In genomic region chr2:102356741-102357140, GRCh38 we compare ENCODE assay signal across 10 cellular contexts. TPM values are rescaled to one million over a fixed set of nuclear protein-coding genes. Genes with fewer than 3 reads are reported as not detected.
DNase-seq lines count a peak whose midpoint lies in the region; ATAC-seq and TF ChIP-seq lines count a peak whose summit lies in the region.
"Had no signal": no experiment of that assay in that cellular context is flagged by ENCODE, and none has a peak within 500 bp of the region (broad histone marks: within the 10 kb centered on the region; RNA-seq: fewer than 3 reads in every experiment).

No MANE protein-coding gene starts in this region.

- peaks cover 10% of the 10 kb centered on the region for H3K4me1 ChIP-seq in CD8-positive, alpha-beta memory T cell (ENCODE audit: insufficient read depth, low read length)
- H3K4me1 ChIP-seq in Peyer's patch (peaks cover 0 to 5% (median 0%) of the 10 kb centered on the region in 4 donors), neural progenitor cell (no peaks in the 10 kb centered on the region)

- H3F3A ChIP-seq in neural progenitor cell (ENCODE audit: low read depth) = peaks cover 16% of the 10 kb centered on the region

- peak overlapping the region; percentile 58 for H3K27ac ChIP-seq in CD8-positive, alpha-beta memory T cell (ENCODE audit: low read depth, low read length)
- H3K27ac ChIP-seq in Peyer's patch (peak overlapping the region; percentile 39 to 82 (median 74)), neural progenitor cell (no peak overlapping the region)

- H3K36me3 ChIP-seq in CD8-positive, alpha-beta memory T cell (ENCODE audit: insufficient read depth, low read length) = no peaks in the 10 kb centered on the region
- no peaks in the 10 kb centered on the region for H3K36me3 ChIP-seq in Peyer's patch
- no peaks in the 10 kb centered on the region for H3K36me3 ChIP-seq in neural progenitor cell

- in situ Hi-C loops in ACHN (cut with HindIII; ENCODE audit: low pct_ligation_motif_present, low pct_unique_long_range_greater_than_20kb, low sequenced_read_pairs) = loop anchor here (25.0 kb wide), 1 partner anchor 94 kb away; no protein-coding TSS in a partner anchor

- no peak overlapping the region for H3K9ac ChIP-seq in neural progenitor cell

- no peak for TF ChIP-seq POLR2A in Peyer's patch (IDR thresholded peaks at IDR 0.05)

- H3K79me2 ChIP-seq in neural progenitor cell (ENCODE audit: low read depth) = no peaks in the 10 kb centered on the region

- H3K27me3 ChIP-seq in CD8-positive, alpha-beta memory T cell (ENCODE audit: insufficient read depth, low read length, poor library complexity, severe bottlenecking) = no peaks in the 10 kb centered on the region
- H3K27me3 ChIP-seq in Peyer's patch (no peaks in the 10 kb centered on the region), neural progenitor cell (peaks cover 57% of the 10 kb centered on the region)

- H2AFZ ChIP-seq in neural progenitor cell (replicated peaks) = no peak overlapping the region

- peaks cover 0 to 2% of the 10 kb centered on the region in 2 donors for H3K27me3 Mint-ChIP-seq in CD8-positive, alpha-beta memory T cell
- no peaks in the 10 kb centered on the region for H3K27me3 Mint-ChIP-seq in effector memory CD8-positive, alpha-beta T cell
- peaks cover 9% of the 10 kb centered on the region for H3K27me3 Mint-ChIP-seq in neural progenitor cell (ENCODE audit: insufficient read depth, low read depth)

- H3K4me1 Mint-ChIP-seq in CD8-positive, alpha-beta memory T cell = peaks cover 44 to 62% (median 56%) of the 10 kb centered on the region in 3 donors
- H3K4me1 Mint-ChIP-seq in effector memory CD8-positive, alpha-beta T cell (ENCODE audit: low read depth in 2 of 2) = peaks cover 34 to 44% of the 10 kb centered on the region in 2 donors
- H3K4me1 Mint-ChIP-seq in neural progenitor cell = peaks cover 2% of the 10 kb centered on the region

- H4K20me1 ChIP-seq in neural progenitor cell (ENCODE audit: low read depth) = no peaks in the 10 kb centered on the region

- no peak overlapping the region for H3K4me2 ChIP-seq in neural progenitor cell

- no peak overlapping the region for H3K4me3 ChIP-seq in CD8-positive, alpha-beta memory T cell (ENCODE audit: low read length)
- H3K4me3 ChIP-seq in Peyer's patch (peak overlapping the region in 3 of 4 donors; percentile 69 to 84 (median 83)), neural progenitor cell (no peak overlapping the region)

- POLR2A ChIA-PET in CD8-positive, alpha-beta memory T cell (lab: Charles Lee) = interaction anchor here (0.6 to 0.8 kb wide), 2 partner anchors 8 to 62 kb away, joined by 3 read pairs; no protein-coding TSS in a partner anchor

- peak overlapping the region; percentile 89 to 99 (median 97) for H3K27ac Mint-ChIP-seq in CD8-positive, alpha-beta memory T cell
- peak overlapping the region; percentile 97 to 99 for H3K27ac Mint-ChIP-seq in effector memory CD8-positive, alpha-beta T cell
- H3K27ac Mint-ChIP-seq in neural progenitor cell = no peak overlapping the region

- peaks cover 0 to 8% (median 1%) of the 10 kb centered on the region in 3 donors for H3K36me3 Mint-ChIP-seq in CD8-positive, alpha-beta memory T cell
- H3K36me3 Mint-ChIP-seq in effector memory CD8-positive, alpha-beta T cell (ENCODE audit: insufficient read depth) = peaks cover 17% of the 10 kb centered on the region
- H3K36me3 Mint-ChIP-seq in neural progenitor cell = no peaks in the 10 kb centered on the region

- H3K4me3 Mint-ChIP-seq in CD8-positive, alpha-beta memory T cell = peak overlapping the region; percentile 92 to 100 (median 98)
- peak overlapping the region; percentile 98 for H3K4me3 Mint-ChIP-seq in effector memory CD8-positive, alpha-beta T cell
- H3K4me3 Mint-ChIP-seq in neural progenitor cell = peak overlapping the region; percentile 86

- no peaks in the 10 kb centered on the region for H3K9me3 ChIP-seq in CD8-positive, alpha-beta memory T cell (ENCODE audit: low read length)
- H3K9me3 ChIP-seq in Peyer's patch = no peaks in the 10 kb centered on the region
- H3K9me3 ChIP-seq in neural progenitor cell (ENCODE audit: low read depth) = no peaks in the 10 kb centered on the region

- no peak for DNase-seq in CD8-positive, alpha-beta memory T cell
- DNase-seq in Peyer's patch = no peak
- no peak for DNase-seq in effector memory CD8-positive, alpha-beta T cell
- DNase-seq in neural progenitor cell (ENCODE audit: low spot score) = no peak
- no peak for DNase-seq in NCI-H510A treated with DMSO at 0.1 percent for 48 hours (lab: John Stamatoyannopoulos, UW)
- no peak for DNase-seq in ACHN
- DNase-seq: SHP77 treated with DMSO at 0.1 percent for 48 hours had no signal

- ATAC-seq in effector memory CD8-positive, alpha-beta T cell (replicated peaks) = no peak
- no peak for ATAC-seq in HG02623 (IDR thresholded peaks at IDR 0.05; ENCODE audit: unreplicated experiment)
- no peak for ATAC-seq in GM19035 (IDR thresholded peaks at IDR 0.05; ENCODE audit: unreplicated experiment)

- TF ChIP-seq CTCF in Peyer's patch (IDR thresholded peaks at IDR 0.05) (no peak), neural progenitor cell (IDR thresholded peaks at IDR 0.05) (no peak)

- H3K9me3 Mint-ChIP-seq in CD8-positive, alpha-beta memory T cell = no peaks in the 10 kb centered on the region
- H3K9me3 Mint-ChIP-seq in effector memory CD8-positive, alpha-beta T cell = no peaks in the 10 kb centered on the region
- H3K9me3 Mint-ChIP-seq in neural progenitor cell = no peaks in the 10 kb centered on the region

- CTCF ChIA-PET in CD8-positive, alpha-beta memory T cell (lab: Charles Lee) = interaction anchor here (0.8 to 3.5 kb wide), 16 partner anchors 11 to 122 kb away, joined by 3 to 16 read pairs (median 4); no protein-coding TSS in a partner anchor

RNA-seq across cellular contexts. Expression of gene IL18R1, which starts 1.1 kb away (rescaled TPM):
- total RNA-seq in CD8-positive, alpha-beta memory T cell = 10 to 100 TPM; 17.6 to 17.9 TPM
- polyA plus RNA-seq in CD8-positive, alpha-beta memory T cell = 20.6 TPM
- 10 to 100 TPM in 2 of 4 donors, 1 to 10 TPM in 2; 3.6 to 20.6 (median 12.9) TPM for total RNA-seq in Peyer's patch
- 0.07 TPM in 1 of 2 replicates, not detected in the other for total RNA-seq in neural progenitor cell (ENCODE audit: low replicate concordance)

RNA-seq across cellular contexts. Expression of gene IL1RL1, which starts 45.4 kb away (rescaled TPM):
- total RNA-seq in CD8-positive, alpha-beta memory T cell = under 1 TPM; 0.22 to 0.35 TPM
- polyA plus RNA-seq in CD8-positive, alpha-beta memory T cell = 0.14 TPM
- 10 to 100 TPM in 2 of 4 donors, 1 to 10 TPM in 2; 4.0 to 47.2 (median 15.9) TPM for total RNA-seq in Peyer's patch
- not detected in 2 replicates for total RNA-seq in neural progenitor cell (ENCODE audit: low replicate concordance)
- total RNA-seq: osteocyte had no signal

Comparison
In these comparisons a context has a peak if more than half of its experiments do, and no peak if none do; other contexts are left out.
1. H3K4me3 ChIP-seq: peak in Peyer's patch (3 of 4); none in CD8-positive, alpha-beta memory T cell (single experiment) and neural progenitor cell (single experiment).
2. Peak in every context shown above with its lines, with median percentiles within 50 percentile points of each other: H3K4me3 Mint-ChIP-seq.